In genomic region chr3:193874512-193874911, GRCh38 we compare ENCODE assay signal across 18 cellular contexts.
"Had no signal": no experiment of that assay in that cellular context is flagged by ENCODE, and none has a peak within 500 bp of the region (broad histone marks: within the 10 kb centered on the region; RNA-seq: fewer than 3 reads in every experiment).

No MANE protein-coding gene starts in this region.

- ATAC-seq: body of pancreas; gastroesophageal sphincter; left colon; lower lobe of right lung; natural killer cell treated with Interleukin-12 subunit alpha and Interleukin-12 subunit beta and Interleukin-15 and Interleukin-18, amount 100 ng/mL, for 72 hours; stimulated activated naive B cell treated with anti-CD40 and anti-IgM and Interleukin-4, amounts not matched to agents 10 μg/mL and 1 μg/mL and 100 μg/mL, for 72 hours; T-cell had no signal

- H3K27ac ChIP-seq: dorsolateral prefrontal cortex, gastroesophageal sphincter, heart right ventricle, lower lobe of right lung, sigmoid colon had no signal

- DNase-seq: activated B cell treated with CpG ODN at 0.5 μM for 24 hours; activated CD4-positive, alpha-beta memory T cell treated with anti-CD3 and anti-CD28 coated beads for 36 hours; activated CD4-positive, alpha-beta T cell treated with anti-CD3 and anti-CD28 coated beads for 4 hours; activated naive CD8-positive, alpha-beta T cell treated with anti-CD3 and anti-CD28 coated beads, Interleukin-2, amount 10 ng/mL, durations not matched to agents 7 days and 5 days; activated T-cell treated with anti-CD3 and anti-CD28 coated beads for 4 hours; amygdala; body of pancreas; central memory CD4-positive, alpha-beta T cell; dorsolateral prefrontal cortex; heart right ventricle; left colon; lower lobe of right lung; sigmoid colon; stimulated activated naive B cell treated with anti-CD40 and anti-IgM and Interleukin-4, amounts not matched to agents 10 μg/mL and 1 μg/mL and 100 μg/mL, for 72 hours; T-cell had no signal

- H3K4me3 ChIP-seq: body of pancreas, dorsolateral prefrontal cortex, gastroesophageal sphincter, heart right ventricle, lower lobe of right lung, sigmoid colon had no signal

- FAIRE-seq: colon had no signal
